8 cellular contexts compared by ENCODE assay signal in the genomic region with DNA sequence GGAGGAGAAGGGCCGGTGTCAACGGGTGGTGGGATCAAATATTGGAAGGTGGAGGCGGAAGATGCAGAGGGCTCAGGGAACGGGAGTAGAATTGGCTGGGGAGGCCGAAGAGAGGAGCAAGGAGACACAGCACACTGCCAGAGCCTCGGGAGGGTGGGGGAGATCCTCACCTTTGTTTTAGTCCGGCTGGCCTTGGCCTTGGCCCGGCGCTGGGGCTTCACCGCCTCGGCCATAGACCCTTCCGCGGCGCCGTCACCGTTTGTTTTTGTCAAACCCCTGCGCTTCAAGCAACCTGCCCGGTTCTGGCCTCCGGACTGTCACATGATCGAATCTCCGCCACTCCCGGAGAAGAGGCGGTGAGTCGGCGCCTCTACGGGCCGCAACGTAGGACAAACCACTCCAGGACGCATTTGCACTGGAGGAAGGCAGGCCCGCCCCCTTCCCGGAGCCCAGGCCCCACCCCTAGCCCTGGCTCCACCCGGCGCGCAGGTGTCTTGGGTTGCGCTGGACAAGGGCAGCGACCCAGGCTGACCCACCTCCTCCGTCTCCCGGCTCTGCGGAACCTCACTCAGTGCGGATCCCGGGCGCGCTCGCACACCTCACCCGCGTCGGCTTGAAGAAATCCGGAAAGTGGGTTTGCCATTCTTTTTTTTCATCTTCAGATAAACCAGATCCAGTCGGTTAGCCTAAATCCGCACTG. TPM values are rescaled to one million over a fixed set of nuclear protein-coding genes. Genes with fewer than 3 reads are reported as not detected.
DNase-seq lines count a peak whose midpoint lies in the region; ATAC-seq and TF ChIP-seq lines count a peak whose summit lies in the region.

A gene with protein sequence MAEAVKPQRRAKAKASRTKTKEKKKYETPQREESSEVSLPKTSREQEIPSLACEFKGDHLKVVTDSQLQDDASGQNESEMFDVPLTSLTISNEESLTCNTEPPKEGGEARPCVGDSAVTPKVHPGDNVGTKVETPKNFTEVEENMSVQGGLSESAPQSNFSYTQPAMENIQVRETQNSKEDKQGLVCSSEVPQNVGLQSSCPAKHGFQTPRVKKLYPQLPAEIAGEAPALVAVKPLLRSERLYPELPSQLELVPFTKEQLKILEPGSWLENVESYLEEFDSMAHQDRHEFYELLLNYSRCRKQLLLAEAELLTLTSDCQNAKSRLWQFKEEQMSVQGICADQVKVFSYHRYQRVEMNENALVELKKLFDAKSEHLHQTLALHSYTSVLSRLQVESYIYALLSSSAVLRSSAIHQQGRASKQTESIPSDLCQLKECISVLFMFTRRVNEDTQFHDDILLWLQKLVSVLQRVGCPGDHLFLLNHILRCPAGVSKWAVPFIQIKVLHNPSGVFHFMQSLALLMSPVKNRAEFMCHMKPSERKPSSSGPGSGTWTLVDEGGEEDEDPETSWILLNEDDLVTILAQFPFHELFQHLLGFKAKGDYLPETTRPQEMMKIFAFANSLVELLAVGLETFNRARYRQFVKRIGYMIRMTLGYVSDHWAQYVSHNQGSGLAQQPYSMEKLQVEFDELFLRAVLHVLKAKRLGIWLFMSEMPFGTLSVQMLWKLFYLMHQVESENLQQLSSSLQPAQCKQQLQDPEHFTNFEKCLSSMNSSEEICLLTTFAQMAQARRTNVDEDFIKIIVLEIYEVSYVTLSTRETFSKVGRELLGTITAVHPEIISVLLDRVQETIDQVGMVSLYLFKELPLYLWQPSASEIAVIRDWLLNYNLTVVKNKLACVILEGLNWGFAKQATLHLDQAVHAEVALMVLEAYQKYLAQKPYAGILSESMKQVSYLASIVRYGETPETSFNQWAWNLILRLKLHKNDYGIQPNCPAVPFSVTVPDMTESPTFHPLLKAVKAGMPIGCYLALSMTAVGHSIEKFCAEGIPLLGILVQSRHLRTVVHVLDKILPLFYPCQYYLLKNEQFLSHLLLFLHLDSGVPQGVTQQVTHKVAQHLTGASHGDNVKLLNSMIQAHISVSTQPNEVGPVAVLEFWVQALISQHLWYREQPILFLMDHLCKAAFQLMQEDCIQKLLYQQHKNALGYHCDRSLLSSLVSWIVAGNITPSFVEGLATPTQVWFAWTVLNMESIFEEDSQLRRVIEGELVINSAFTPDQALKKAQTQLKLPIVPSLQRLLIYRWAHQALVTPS (N-terminal part only) (minus strand): TSS at position 323 of the 700 bp plus-strand sequence. CDS start 90 bp downstream, at position 233.

- peak; percentile 95 for ATAC-seq in GM18498 (IDR thresholded peaks at IDR 0.05; ENCODE audit: unreplicated experiment)
- peak; percentile 98 for ATAC-seq in HG02885 (IDR thresholded peaks at IDR 0.05; ENCODE audit: poor library complexity, unreplicated experiment)
- ATAC-seq in upper lobe of left lung (ENCODE audit: low FRiP score in 2 of 2), result peak; percentile 99 to 100

- peak within 1 kb of the TSS; percentile 84 for H3K27ac Mint-ChIP-seq in T-helper 1 cell treated with Interleukin-12 subunit alpha and Interleukin-12 subunit beta and Interleukin-4 antibody, amounts not matched to agents 30 μg/mL and 1 μg/mL, for 36 hours

- H3K4me3 ChIP-seq in left ventricle myocardium inferior (peak within 1 kb of the TSS; percentile 86), upper lobe of left lung (peak within 1 kb of the TSS; percentile 61 to 92 (median 78))

- H3K27me3 ChIP-seq in left ventricle myocardium inferior (ENCODE audit: low read depth) (no peaks in the 10 kb centered on the region), upper lobe of left lung (no peaks in the 10 kb centered on the region)

- DNase-seq in NCI-H1694 (lab: John Stamatoyannopoulos, UW) (peak; percentile 76), amniotic stem cell (lab: John Stamatoyannopoulos, UW) (peak; percentile 91), left ventricle myocardium inferior (peak; percentile 96), posterior vena cava (ENCODE audit: low spot score) (peak; percentile 98), upper lobe of left lung (peak; percentile 96 to 99)

- H3K27me3 Mint-ChIP-seq in T-helper 1 cell treated with Interleukin-12 subunit alpha and Interleukin-12 subunit beta and Interleukin-4 antibody, amounts not matched to agents 30 μg/mL and 1 μg/mL, for 36 hours (ENCODE audit: low read depth), result peaks cover 6% of the 10 kb centered on the region

- TF ChIP-seq CTCF in left ventricle myocardium inferior (IDR thresholded peaks at IDR 0.05; ENCODE audit: borderline replicate concordance) (no peak), upper lobe of left lung (IDR thresholded peaks at IDR 0.05) (no peak)

- peak within 1 kb of the TSS; percentile 74 for H3K27ac ChIP-seq in left ventricle myocardium inferior (replicated peaks)
- peak within 1 kb of the TSS; percentile 85 to 93 (median 90) for H3K27ac ChIP-seq in upper lobe of left lung

- peaks cover 42% of the 10 kb centered on the region for H3K4me1 ChIP-seq in left ventricle myocardium inferior
- H3K4me1 ChIP-seq in upper lobe of left lung, result peaks cover 12 to 48% (median 23%) of the 10 kb centered on the region in 4 donors

- TF ChIP-seq EP300 in upper lobe of left lung (IDR thresholded peaks at IDR 0.05), result peak in 1 of 4 donors; percentile 81

- peaks cover 16% of the 10 kb centered on the region for H3K36me3 Mint-ChIP-seq in T-helper 1 cell treated with Interleukin-12 subunit alpha and Interleukin-12 subunit beta and Interleukin-4 antibody, amounts not matched to agents 30 μg/mL and 1 μg/mL, for 36 hours (ENCODE audit: low read depth)

- H3K4me1 Mint-ChIP-seq in T-helper 1 cell treated with Interleukin-12 subunit alpha and Interleukin-12 subunit beta and Interleukin-4 antibody, amounts not matched to agents 30 μg/mL and 1 μg/mL, for 36 hours (ENCODE audit: low read depth), result peaks cover 28% of the 10 kb centered on the region

- 0% methylated on average over 11 to 50 of the region's 50 CpGs for WGBS in upper lobe of left lung, 2 donors

- no peaks in the 10 kb centered on the region for H3K9me3 ChIP-seq in left ventricle myocardium inferior (replicated peaks)
- H3K9me3 ChIP-seq in upper lobe of left lung, result no peaks in the 10 kb centered on the region

- no peaks in the 10 kb centered on the region for H3K9me3 Mint-ChIP-seq in T-helper 1 cell treated with Interleukin-12 subunit alpha and Interleukin-12 subunit beta and Interleukin-4 antibody, amounts not matched to agents 30 μg/mL and 1 μg/mL, for 36 hours

- peak in 3 of 4 donors; percentile 52 to 87 (median 83) for TF ChIP-seq POLR2A in upper lobe of left lung (IDR thresholded peaks at IDR 0.05)

- peak within 1 kb of the TSS; percentile 93 for H3K4me3 Mint-ChIP-seq in T-helper 1 cell treated with Interleukin-12 subunit alpha and Interleukin-12 subunit beta and Interleukin-4 antibody, amounts not matched to agents 30 μg/mL and 1 μg/mL, for 36 hours

- intact Hi-C loops in left ventricle myocardium inferior (cut with micrococcal nuclease) (no loop called here), posterior vena cava (cut with DNase I) (loop anchor here in 1 of 2 donors (5.0 kb wide), 1 partner anchor 105 kb away; a partner anchor contains a TSS)

- H3K36me3 ChIP-seq in left ventricle myocardium inferior, result peaks cover 7% of the 10 kb centered on the region
- no peaks in the 10 kb centered on the region for H3K36me3 ChIP-seq in upper lobe of left lung

RNA-seq across cellular contexts. Expression of the gene that starts here (rescaled TPM):
- total RNA-seq in left ventricle myocardium inferior, result 18.2 TPM
- 10 to 100 TPM; 20.1 to 20.2 TPM for total RNA-seq in posterior vena cava
- 100 to 1,000 TPM in 1 of 6 donors, 10 to 100 TPM in 5; 28.6 to 109 (median 39.6) TPM for total RNA-seq in upper lobe of left lung

Comparison
In these comparisons a context has a peak if more than half of its experiments do, and no peak if none do; other contexts are left out.
1. Peak in every context shown above with its lines: DNase-seq, ATAC-seq, H3K4me3 ChIP-seq and H3K27ac ChIP-seq.